8 cellular contexts compared by ENCODE assay signal in the genomic region with DNA sequence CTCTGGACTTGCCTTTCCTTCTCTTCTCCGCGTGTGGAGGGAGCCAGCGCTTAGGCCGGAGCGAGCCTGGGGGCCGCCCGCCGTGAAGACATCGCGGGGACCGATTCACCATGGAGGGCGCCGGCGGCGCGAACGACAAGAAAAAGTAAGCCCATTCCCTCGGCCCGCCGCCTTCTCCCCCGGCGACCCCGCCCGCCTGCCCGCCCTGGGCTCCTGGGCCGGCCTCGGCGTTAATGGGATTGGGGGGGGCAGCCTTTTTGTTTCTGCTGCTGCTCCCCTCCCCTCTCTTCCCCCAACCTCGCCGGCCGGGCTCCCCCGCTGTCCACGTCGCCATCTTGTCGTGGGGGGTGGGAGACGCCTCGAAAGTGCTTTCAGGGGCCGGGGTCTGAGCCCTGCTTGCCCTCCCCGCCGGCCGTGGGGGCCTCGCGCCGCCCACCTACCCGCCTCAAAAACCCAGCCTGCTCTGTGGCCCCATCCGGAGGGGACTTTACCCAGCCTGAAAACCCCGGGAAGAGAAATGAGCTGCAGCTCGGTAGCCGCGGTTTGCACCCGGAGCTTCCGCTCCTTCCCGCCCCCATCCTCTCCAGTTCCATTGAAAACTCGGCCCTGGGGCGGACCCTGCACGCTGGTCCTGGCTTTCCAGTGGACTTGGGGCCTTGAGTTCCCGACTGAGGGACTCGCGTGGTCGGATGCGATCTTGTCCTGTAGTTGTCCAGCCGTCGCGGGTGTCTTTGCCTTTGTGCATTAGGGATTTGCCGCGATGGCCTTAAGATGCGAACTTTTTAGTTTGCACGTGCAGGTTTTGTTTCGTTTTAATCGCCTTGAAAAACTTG. TPM values are rescaled to one million over a fixed set of nuclear protein-coding genes. Genes with fewer than 3 reads are reported as not detected.
DNase-seq lines count a peak whose midpoint lies in the region; ATAC-seq and TF ChIP-seq lines count a peak whose summit lies in the region.

No MANE protein-coding gene starts in this region.

- no peak for DNase-seq in GM12864 (ENCODE audit: low read depth)
- DNase-seq in NCI-H2171 treated with DMSO at 0.1 percent for 48 hours (lab: John Stamatoyannopoulos, UW) = peak; percentile 69
- DNase-seq in activated CD4-positive, CD25-positive, alpha-beta regulatory T cell (lab: John Stamatoyannopoulos, UW) = peak; percentile 17 to 32 (median 20)
- peak; percentile 43 for DNase-seq in central memory CD4-positive, alpha-beta T cell
- DNase-seq in kidney epithelial cell (ENCODE audit: low read depth) = no peak
- DNase-seq in stimulated activated CD4-positive, alpha-beta T cell treated with anti-CD3 and anti-CD28 coated beads, Interleukin-15, amount 100 ng/mL, for 48 hours (ENCODE audit: low read depth in 2 of 2) = peak; percentile 36 to 38

- peak overlapping the region; percentile 80 for H3K4me3 ChIP-seq in GM12864 (ENCODE audit: low read depth, low read length)
- peak overlapping the region; percentile 98 for H3K4me3 ChIP-seq in kidney epithelial cell (ENCODE audit: low read depth, low read length)

- H3K27me3 ChIP-seq in kidney epithelial cell (ENCODE audit: control insufficient read depth, insufficient read depth, low read length) = no peaks in the 10 kb centered on the region

- ATAC-seq in HG02852 (IDR thresholded peaks at IDR 0.05; ENCODE audit: unreplicated experiment) (peak; percentile 14), GM18858 (IDR thresholded peaks at IDR 0.05; ENCODE audit: unreplicated experiment) (no peak)

- TF ChIP-seq CTCF in GM12864 (IDR thresholded peaks at IDR 0.05; ENCODE audit: low read depth, low read length, missing control alignments) (no peak), kidney epithelial cell (IDR thresholded peaks at IDR 0.05; ENCODE audit: insufficient read depth, low read length, poor library complexity, severe bottlenecking) (no peak)

- H3K36me3 ChIP-seq in kidney epithelial cell (ENCODE audit: control insufficient read depth, insufficient read depth, low read length) = no peaks in the 10 kb centered on the region

RNA-seq across cellular contexts. Expression of a gene that starts 0.6 kb away (rescaled TPM):
- 295 and 307 TPM in 2 replicates for total RNA-seq in kidney epithelial cell

Comparison
In these comparisons a context has a peak if more than half of its experiments do, and no peak if none do; other contexts are left out.
1. DNase-seq: peak in NCI-H2171 treated with DMSO at 0.1 percent for 48 hours (single experiment), activated CD4-positive, CD25-positive, alpha-beta regulatory T cell (4 of 4), central memory CD4-positive, alpha-beta T cell (single experiment) and stimulated activated CD4-positive, alpha-beta T cell treated with anti-CD3 and anti-CD28 coated beads, Interleukin-15, amount 100 ng/mL, for 48 hours (2 of 2); none in GM12864 (single experiment) and kidney epithelial cell (single experiment).